Comparison of ENCODE assay signal across 24 cellular contexts in genomic region chr1:60977661-60978060, GRCh38.
"Had no signal": no experiment of that assay in that cellular context is flagged by ENCODE, and none has a peak within 500 bp of the region (broad histone marks: within the 10 kb centered on the region; RNA-seq: fewer than 3 reads in every experiment).

No MANE protein-coding gene starts in this region.

- H3K27me3 ChIP-seq: neural progenitor cell, neutrophil, right atrium auricular region, right lobe of liver, suprapubic skin, tibial artery, upper lobe of right lung had no signal

- H3K4me3 ChIP-seq: left ventricle myocardium inferior, lung, neural progenitor cell, right atrium auricular region, right lobe of liver, smooth muscle cell, suprapubic skin, thoracic aorta, tibial artery, upper lobe of right lung had no signal

- DNase-seq: hypothalamus; immature natural killer cell; left ventricle myocardium inferior; mesendoderm; naive B cell; natural killer cell; nephron progenitor cell; occipital lobe; right lobe of liver; stimulated activated CD4-positive, alpha-beta T cell treated with anti-CD3 and anti-CD28 coated beads, Interleukin-4, amount 100 ng/mL, for 1 hour; stimulated activated naive B cell treated with anti-CD40 and anti-IgM and Interleukin-4, amounts not matched to agents 10 μg/mL and 1 μg/mL and 100 μg/mL, for 72 hours; stimulated activated naive CD8-positive, alpha-beta T cell treated with anti-CD3 and anti-CD28 coated beads, Interleukin-15, Interleukin-2, amounts not matched to agents 100 U/mL and 50 U/mL, for 24 hours; tibial artery; trophoblast cell; upper lobe of right lung had no signal

- H3K27ac ChIP-seq: left ventricle myocardium inferior, neural progenitor cell, neutrophil, right atrium auricular region, right lobe of liver, suprapubic skin, upper lobe of right lung had no signal

- H3K4me1 ChIP-seq: right atrium auricular region, suprapubic skin had no signal

- FAIRE-seq: islet of Langerhans, urothelium cell line had no signal

- H3K9me3 ChIP-seq: left ventricle myocardium inferior, neutrophil, right atrium auricular region, right lobe of liver, suprapubic skin, thoracic aorta, tibial artery, upper lobe of right lung had no signal

- H3K36me3 ChIP-seq: left ventricle myocardium inferior, neural progenitor cell, neutrophil, right atrium auricular region, right lobe of liver, suprapubic skin, thoracic aorta, tibial artery, upper lobe of right lung had no signal

- ATAC-seq: natural killer cell, right lobe of liver, upper lobe of right lung had no signal
